Comparison of ENCODE assay signal across 22 cellular contexts in the genomic region with DNA sequence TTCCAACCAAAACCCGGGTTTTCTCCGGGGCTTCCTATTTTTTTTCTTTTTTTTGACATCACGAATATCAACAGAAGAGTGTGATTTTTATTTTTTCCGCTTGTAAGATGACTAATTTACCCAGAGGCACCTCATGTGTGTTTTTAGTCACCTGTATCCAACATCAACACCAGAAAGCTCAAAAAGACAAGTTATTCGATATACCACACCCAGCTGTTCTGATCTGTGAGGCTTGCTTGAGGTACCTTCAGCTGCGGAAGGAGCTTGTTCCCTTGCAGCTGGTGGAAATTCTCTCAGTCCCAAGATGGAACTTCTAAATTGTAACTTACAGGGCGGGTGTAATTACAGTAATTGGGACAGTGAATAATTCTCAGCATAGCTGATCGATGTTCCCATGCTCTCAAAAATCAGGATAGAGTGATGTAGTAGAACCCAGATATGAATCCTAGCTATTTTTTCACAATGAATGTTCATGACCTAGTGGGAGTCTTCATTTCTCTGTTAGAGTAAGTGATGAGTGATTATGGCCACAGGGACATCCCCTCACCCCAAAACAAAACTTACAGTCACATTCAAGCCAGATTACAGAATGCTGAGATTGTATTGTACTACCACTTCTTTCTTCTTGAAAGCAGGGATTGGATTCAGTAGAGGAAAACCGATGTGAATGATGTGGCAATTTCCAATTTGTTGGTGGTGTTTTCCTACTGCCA.
"Had no signal": no experiment of that assay in that cellular context is flagged by ENCODE, and none has a peak within 500 bp of the region (broad histone marks: within the 10 kb centered on the region; RNA-seq: fewer than 3 reads in every experiment).

No MANE protein-coding gene starts in this region.

- H3K4me2 ChIP-seq: KMS-11 had no signal

- H3K36me3 Mint-ChIP-seq: IgD-negative memory B cell had no signal

- H3K4me3 ChIP-seq: K562, SJSA1, SK-N-MC had no signal

- ATAC-seq: K562 had no signal

- H3K4me3 Mint-ChIP-seq: IgD-negative memory B cell had no signal

- DNase-seq: Kasumi-1, MM.1S, NCI-H1092 treated with DMSO at 0.1 percent for 48 hours, NCI-H1436, NCI-H187, NCI-H2029, NCI-H2081 treated with DMSO at 0.1 percent for 48 hours, NCI-H2227 treated with DMSO at 0.1 percent for 48 hours, NCI-H524, NCI-H526 treated with DMSO at 0.1 percent for 48 hours, NCI-H774, Right ventricle myocardium superior, RPMI8226, SIG-M5 had no signal

- H3K9me3 ChIP-seq: SJSA1 had no signal

- H3K27ac Mint-ChIP-seq: IgD-negative memory B cell had no signal

- H3K9ac ChIP-seq: KMS-11 had no signal

- H3K36me3 ChIP-seq: SJSA1 had no signal

- H3K4me1 Mint-ChIP-seq: IgD-negative memory B cell had no signal

- H3K27me3 Mint-ChIP-seq: IgD-negative memory B cell had no signal

- FAIRE-seq: HTR-8/SVneo, K562, RCC 7860 had no signal

- H3K27ac ChIP-seq: HL-60, KMS-11, SJSA1, SK-N-MC had no signal

- H3K4me1 ChIP-seq: SJSA1 had no signal

- H3K27me3 ChIP-seq: SJSA1 had no signal
